Comparison of ENCODE assay signal across 11 cellular contexts in the genomic region with DNA sequence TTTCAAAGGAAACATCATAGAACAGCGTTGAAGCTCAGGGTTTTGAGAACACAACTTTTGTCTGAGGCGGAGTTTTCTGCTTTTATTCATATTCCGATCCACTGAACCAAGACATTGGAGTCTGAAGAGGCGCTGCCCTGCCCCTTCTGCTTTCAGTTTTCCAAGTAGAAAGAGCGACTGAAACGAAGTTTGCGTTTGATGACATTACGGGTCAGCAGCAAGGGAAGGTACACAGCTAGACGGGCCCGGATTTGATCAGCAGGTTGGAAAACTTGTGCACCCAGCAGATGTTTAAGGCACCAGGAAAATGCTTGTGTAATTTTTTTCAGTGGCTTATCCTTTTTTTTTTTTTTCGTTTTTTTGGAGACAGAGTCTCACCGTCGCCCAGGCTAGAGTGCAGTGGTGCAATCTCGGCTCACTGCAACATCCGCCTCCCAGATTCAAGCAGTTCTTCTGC. TPM values are rescaled to one million over a fixed set of nuclear protein-coding genes. Genes with fewer than 3 reads are reported as not detected.
DNase-seq lines count a peak whose midpoint lies in the region; ATAC-seq and TF ChIP-seq lines count a peak whose summit lies in the region.
"Had no signal": no experiment of that assay in that cellular context is flagged by ENCODE, and none has a peak within 500 bp of the region (broad histone marks: within the 10 kb centered on the region; RNA-seq: fewer than 3 reads in every experiment).

No MANE protein-coding gene starts in this region.

- in situ Hi-C loops in brain microvascular endothelial cell (cut with HindIII; ENCODE audit: low pct_ligation_motif_present, low sequenced_read_pairs): no loop called here

- H3K27me3 Mint-ChIP-seq in activated T-cell treated with anti-CD3 and anti-CD28 coated beads, Interleukin-2, amount 50 U/mL, for 4 hours (ENCODE audit: low read depth): no peaks in the 10 kb centered on the region

- H3K9me3 ChIP-seq in mesodermal cell (ENCODE audit: control insufficient read depth, low read length) (no peaks in the 10 kb centered on the region), tibial artery (no peaks in the 10 kb centered on the region)
- H3K9me3 ChIP-seq: HAP-1, neutrophil had no signal

- H3K4me1 Mint-ChIP-seq in activated T-cell treated with anti-CD3 and anti-CD28 coated beads, Interleukin-2, amount 50 U/mL, for 4 hours (ENCODE audit: low read depth): peaks cover 70% of the 10 kb centered on the region

- H3K27ac ChIP-seq in brain microvascular endothelial cell: peak overlapping the region; percentile 95
- peak overlapping the region; percentile 97 for H3K27ac ChIP-seq in mesodermal cell (ENCODE audit: low read depth, low read length, severe bottlenecking)
- peak overlapping the region; percentile 87 to 91 for H3K27ac ChIP-seq in tibial artery
- H3K27ac ChIP-seq: neutrophil had no signal

- no peak for DNase-seq in activated T-cell treated with anti-CD3 and anti-CD28 coated beads, Interleukin-2, amount 50 U/mL, for 4 hours
- no peak for DNase-seq in activated T-cell treated with anti-CD3 and anti-CD28 coated beads, Interleukin-2, amount 50 U/mL, for 1 hour
- no peak for DNase-seq in brain microvascular endothelial cell
- no peak for DNase-seq in tibial artery
- no peak for DNase-seq in OCI-M1 (lab: John Stamatoyannopoulos, UW)
- no peak for DNase-seq in stimulated activated CD4-positive, alpha-beta T cell treated with anti-CD3 and anti-CD28 coated beads, Interleukin-15, amount 100 ng/mL, for 24 hours
- DNase-seq: NCI-H82 had no signal

- ATAC-seq in activated T-cell treated with anti-CD3 and anti-CD28 coated beads, Interleukin-2, amount 50 U/mL, for 4 hours: no peak
- ATAC-seq in HG03521 (IDR thresholded peaks at IDR 0.05; ENCODE audit: unreplicated experiment): no peak

- H3K4me1 ChIP-seq in mesodermal cell (ENCODE audit: control insufficient read depth, insufficient read depth, low read length, poor library complexity, severe bottlenecking) (peaks cover 32% of the 10 kb centered on the region), tibial artery (peaks cover 22 to 96% (median 70%) of the 10 kb centered on the region in 4 donors)

- TF ChIP-seq CTCF in brain microvascular endothelial cell (IDR thresholded peaks at IDR 0.05; ENCODE audit: low read depth, low read length, missing control alignments) (no peak), tibial artery (IDR thresholded peaks at IDR 0.05) (no peak)

- 93 to 99% methylated on average over 10 to 14 of the region's 15 CpGs for WGBS in mesodermal cell (ENCODE audit: insufficient coverage in 2 of 2), 2 experiments

- H3K36me3 Mint-ChIP-seq in activated T-cell treated with anti-CD3 and anti-CD28 coated beads, Interleukin-2, amount 50 U/mL, for 4 hours (ENCODE audit: insufficient read depth): peaks cover 10% of the 10 kb centered on the region

- H3K27me3 ChIP-seq in brain microvascular endothelial cell (replicated peaks): no peaks in the 10 kb centered on the region
- H3K27me3 ChIP-seq in tibial artery: no peaks in the 10 kb centered on the region

- no peak overlapping the region for H3K4me3 ChIP-seq in brain microvascular endothelial cell (ENCODE audit: low read depth, low read length)
- H3K4me3 ChIP-seq in mesodermal cell (ENCODE audit: extremely low read depth, insufficient read depth, low read length, poor library complexity, severe bottlenecking): no peak overlapping the region
- peak overlapping the region in 1 of 2 donors; percentile 34 for H3K4me3 ChIP-seq in tibial artery
- H3K4me3 ChIP-seq: HAP-1 had no signal

- H3K36me3 ChIP-seq in brain microvascular endothelial cell (replicated peaks) (no peaks in the 10 kb centered on the region), mesodermal cell (ENCODE audit: control insufficient read depth, insufficient read depth, low read length) (peaks cover 34% of the 10 kb centered on the region), tibial artery (peaks cover 0 to 9% (median 0%) of the 10 kb centered on the region in 3 donors)
- H3K36me3 ChIP-seq: neutrophil had no signal

- no peaks in the 10 kb centered on the region for H3K9me3 Mint-ChIP-seq in activated T-cell treated with anti-CD3 and anti-CD28 coated beads, Interleukin-2, amount 50 U/mL, for 4 hours

- intact Hi-C loops in tibial artery (cut with DNase I; ENCODE audit: low total_unique reads): loop anchor here (10.0 kb wide), 1 partner anchor 48 kb away; no protein-coding TSS in a partner anchor

- H3K4me3 Mint-ChIP-seq in activated T-cell treated with anti-CD3 and anti-CD28 coated beads, Interleukin-2, amount 50 U/mL, for 4 hours: peak overlapping the region; percentile 83

RNA-seq across cellular contexts. Expression of gene SUN1, which starts 0.7 kb away (rescaled TPM):
- total RNA-seq in activated T-cell treated with anti-CD3 and anti-CD28 coated beads, Interleukin-2, amount 50 U/mL, for 4 hours: 10 to 100 TPM; 61.5 to 69.1 (median 63.0) TPM
- 93.3 TPM for polyA plus RNA-seq in mesodermal cell (2013, experiment 1 of 2)
- polyA plus RNA-seq in mesodermal cell (2013, experiment 2 of 2): 71.3 TPM

RNA-seq across cellular contexts. Expression of gene GET4, which starts 43.4 kb away (rescaled TPM):
- 10 to 100 TPM; 47.9 to 55.3 (median 52.1) TPM for total RNA-seq in activated T-cell treated with anti-CD3 and anti-CD28 coated beads, Interleukin-2, amount 50 U/mL, for 4 hours
- polyA plus RNA-seq in mesodermal cell (2013, experiment 1 of 2): 52.1 TPM
- polyA plus RNA-seq in mesodermal cell (2013, experiment 2 of 2): 32.8 TPM
